In genomic region chr10:72108004-72108370, GRCh38 we compare ENCODE assay signal across 8 cellular contexts. TPM values are rescaled to one million over a fixed set of nuclear protein-coding genes. Genes with fewer than 3 reads are reported as not detected.
A peak's percentile ranks its signal among the peaks of the same experiment; 100 is the strongest.
DNase-seq lines count a peak whose midpoint lies in the region; ATAC-seq and TF ChIP-seq lines count a peak whose summit lies in the region.
"Not testable (repeated sequence)": the region's sequence is repeated elsewhere in the genome, so short reads cannot be mapped to it uniquely, and the experiment has no call there.

No MANE protein-coding gene starts in this region.

- ATAC-seq in activated T-cell treated with anti-CD3 and anti-CD28 coated beads, Interleukin-2, amount 50 U/mL, for 4 hours: not testable (repeated sequence)
- peak; percentile 30 for ATAC-seq in activated naive CD8-positive, alpha-beta T cell treated with anti-CD3 and anti-CD28 coated beads, Interleukin-2, amount 10 ng/mL, durations not matched to agents 7 days and 5 days (ENCODE audit: low read depth)
- ATAC-seq in naive thymus-derived CD8-positive, alpha-beta T cell: peak; percentile 11 to 33

- 97 to 99% methylated on average over 3 of the region's 3 CpGs for WGBS in thyroid gland, 2 donors

- peak overlapping the region in 5 of 7 donors; percentile 64 to 82 (median 78) for H3K4me3 Mint-ChIP-seq in CD8-positive, alpha-beta memory T cell
- H3K4me3 Mint-ChIP-seq in activated T-cell treated with anti-CD3 and anti-CD28 coated beads, Interleukin-2, amount 50 U/mL, for 4 hours: peak overlapping the region; percentile 66
- H3K4me3 Mint-ChIP-seq in activated naive CD8-positive, alpha-beta T cell treated with anti-CD3 and anti-CD28 coated beads, Interleukin-2, amount 10 ng/mL, durations not matched to agents 7 days and 5 days: peak overlapping the region; percentile 70
- H3K4me3 Mint-ChIP-seq in naive thymus-derived CD8-positive, alpha-beta T cell: peak overlapping the region; percentile 60 to 87 (median 75)

- H3K9me2 ChIP-seq in OCI-LY7 (ENCODE audit: insufficient read depth, low read length): not testable (repeated sequence)

- not testable (repeated sequence) for H3K27ac ChIP-seq in CD8-positive, alpha-beta memory T cell (ENCODE audit: low read depth, low read length); OCI-LY7 (ENCODE audit: low read depth, low read length, poor library complexity, severe bottlenecking)
- H3K27ac ChIP-seq in VCaP (peak overlapping the region; percentile 26; the same call in 1 of the 2 replicates), cardiac muscle cell (peak overlapping the region; percentile 50), thyroid gland (peak overlapping the region; percentile 84 to 89 (median 86))

- not testable (repeated sequence) for H2AFZ ChIP-seq in OCI-LY7 (ENCODE audit: low read length)

- peaks cover 51 to 61% (median 60%) of the 10 kb centered on the region in 3 donors for H3K4me1 Mint-ChIP-seq in CD8-positive, alpha-beta memory T cell
- peaks cover 72% of the 10 kb centered on the region for H3K4me1 Mint-ChIP-seq in activated T-cell treated with anti-CD3 and anti-CD28 coated beads, Interleukin-2, amount 50 U/mL, for 4 hours (ENCODE audit: low read depth)
- H3K4me1 Mint-ChIP-seq in activated naive CD8-positive, alpha-beta T cell treated with anti-CD3 and anti-CD28 coated beads, Interleukin-2, amount 10 ng/mL, durations not matched to agents 7 days and 5 days: peaks cover 62% of the 10 kb centered on the region
- peaks cover 51 to 89% (median 86%) of the 10 kb centered on the region in 4 donors for H3K4me1 Mint-ChIP-seq in naive thymus-derived CD8-positive, alpha-beta T cell

- not testable (repeated sequence) for TF ChIP-seq POLR2A in thyroid gland (IDR thresholded peaks at IDR 0.05)

- not testable (repeated sequence) for H3K36me3 Mint-ChIP-seq in CD8-positive, alpha-beta memory T cell; naive thymus-derived CD8-positive, alpha-beta T cell
- H3K36me3 Mint-ChIP-seq in activated T-cell treated with anti-CD3 and anti-CD28 coated beads, Interleukin-2, amount 50 U/mL, for 4 hours (ENCODE audit: insufficient read depth): peaks cover 10% of the 10 kb centered on the region
- peaks cover 25% of the 10 kb centered on the region for H3K36me3 Mint-ChIP-seq in activated naive CD8-positive, alpha-beta T cell treated with anti-CD3 and anti-CD28 coated beads, Interleukin-2, amount 10 ng/mL, durations not matched to agents 7 days and 5 days

- H3K4me3 ChIP-seq in CD8-positive, alpha-beta memory T cell (ENCODE audit: low read length); OCI-LY7 (ENCODE audit: low read depth, low read length, poor library complexity, severe bottlenecking); cardiac muscle cell; thyroid gland (replicated peaks in 1 of 3): not testable (repeated sequence)

- not testable (repeated sequence) for H3K27me3 ChIP-seq in CD8-positive, alpha-beta memory T cell (ENCODE audit: insufficient read depth, low read length, poor library complexity, severe bottlenecking); cardiac muscle cell; thyroid gland

- intact Hi-C loops in OCI-LY7 (cut with micrococcal nuclease; ENCODE audit: unreplicated experiment); thyroid gland (cut with DNase I): not testable (repeated sequence)

- DNase-seq in CD8-positive, alpha-beta memory T cell; OCI-LY7 (ENCODE audit: low spot score); activated T-cell treated with anti-CD3 and anti-CD28 coated beads, Interleukin-2, amount 50 U/mL, for 4 hours; activated naive CD8-positive, alpha-beta T cell treated with anti-CD3 and anti-CD28 coated beads, Interleukin-2, amount 10 ng/mL, durations not matched to agents 7 days and 5 days; cardiac muscle cell (ENCODE audit: low read depth in 1 of 2, low spot score in 1 of 2); naive thymus-derived CD8-positive, alpha-beta T cell; thyroid gland: not testable (repeated sequence)

- BruUV-seq in OCI-LY7 (replicated peaks; lab: Mats Ljungman, UMichigan): not testable (repeated sequence)

- peak overlapping the region; percentile 43; the same call in 1 of the 2 replicates for H3K4me2 ChIP-seq in OCI-LY7 (ENCODE audit: low read length)

- H3K27ac Mint-ChIP-seq in CD8-positive, alpha-beta memory T cell: peak overlapping the region; percentile 76 to 98 (median 90)
- peak overlapping the region; percentile 79 for H3K27ac Mint-ChIP-seq in activated naive CD8-positive, alpha-beta T cell treated with anti-CD3 and anti-CD28 coated beads, Interleukin-2, amount 10 ng/mL, durations not matched to agents 7 days and 5 days
- H3K27ac Mint-ChIP-seq in naive thymus-derived CD8-positive, alpha-beta T cell: peak overlapping the region; percentile 81 to 95 (median 91)

- not testable (repeated sequence) for H3K9me3 Mint-ChIP-seq in CD8-positive, alpha-beta memory T cell; activated T-cell treated with anti-CD3 and anti-CD28 coated beads, Interleukin-2, amount 50 U/mL, for 4 hours; activated naive CD8-positive, alpha-beta T cell treated with anti-CD3 and anti-CD28 coated beads, Interleukin-2, amount 10 ng/mL, durations not matched to agents 7 days and 5 days; naive thymus-derived CD8-positive, alpha-beta T cell

- H3K79me2 ChIP-seq in OCI-LY7 (ENCODE audit: insufficient read depth, low read depth, low read length): not testable (repeated sequence)

- H3K4me1 ChIP-seq in CD8-positive, alpha-beta memory T cell (ENCODE audit: insufficient read depth, low read length): peaks cover 73% of the 10 kb centered on the region
- H3K4me1 ChIP-seq in OCI-LY7 (ENCODE audit: insufficient read depth, low read length, poor library complexity, severe bottlenecking) (peaks cover 29% of the 10 kb centered on the region), cardiac muscle cell (ENCODE audit: low read depth) (peaks cover 18% of the 10 kb centered on the region), thyroid gland (peaks cover 27 to 34% of the 10 kb centered on the region in 2 donors)

- TF ChIP-seq CTCF in OCI-LY7 (conservative IDR thresholded peaks at IDR 0.05; ENCODE audit: low read length); VCaP (conservative IDR thresholded peaks at IDR 0.05); cardiac muscle cell (IDR thresholded peaks at IDR 0.05; ENCODE audit: low read depth, low read length); thyroid gland (IDR thresholded peaks at IDR 0.05): not testable (repeated sequence)

- POLR2A ChIA-PET in CD8-positive, alpha-beta memory T cell (lab: Charles Lee): interaction anchor here (1.0 to 1.2 kb wide), 2 partner anchors 21 kb away, joined by 3 to 4 read pairs; no protein-coding TSS in a partner anchor
- POLR2A ChIA-PET in OCI-LY7 (lab: Charles Lee): interaction anchor here (0.9 to 1.4 kb wide), 4 partner anchors 11 to 247 kb away, joined by 3 read pairs; no protein-coding TSS in a partner anchor
- POLR2A ChIA-PET in activated naive CD8-positive, alpha-beta T cell treated with anti-CD3 and anti-CD28 coated beads, Interleukin-2, amount 10 ng/mL, durations not matched to agents 7 days and 5 days (lab: Charles Lee): interaction anchor here (0.6 to 4.0 kb wide), 8 partner anchors 14 to 226 kb away, joined by 3 to 67 read pairs (median 4); partner anchors contain the start of gene SPOCK2
- POLR2A ChIA-PET in naive thymus-derived CD8-positive, alpha-beta T cell (lab: Charles Lee): interaction anchor here (0.6 to 9.5 kb wide), 20 partner anchors 9 to 381 kb away, joined by 3 to 208 read pairs (median 5); partner anchors contain the start of genes ANAPC16, ASCC1 and SPOCK2

- H3K9me3 ChIP-seq in CD8-positive, alpha-beta memory T cell (ENCODE audit: low read length); OCI-LY7 (ENCODE audit: low read length); cardiac muscle cell (ENCODE audit: low read depth); thyroid gland: not testable (repeated sequence)

- CTCF ChIA-PET in CD8-positive, alpha-beta memory T cell (lab: Charles Lee): interaction anchor here (0.6 to 2.1 kb wide), 9 partner anchors 18 to 224 kb away, joined by 3 to 6 read pairs (median 5); no protein-coding TSS in a partner anchor
- CTCF ChIA-PET in OCI-LY7 (lab: Charles Lee; ENCODE audit: unreplicated experiment): interaction anchor here (0.5 to 1.2 kb wide), 2 partner anchors 18 to 292 kb away, joined by 3 to 5 read pairs; no protein-coding TSS in a partner anchor

- H4K20me1 ChIP-seq in OCI-LY7 (ENCODE audit: insufficient read depth, low read length): not testable (repeated sequence)

- not testable (repeated sequence) for H3K36me3 ChIP-seq in CD8-positive, alpha-beta memory T cell (ENCODE audit: insufficient read depth, low read length); OCI-LY7 (ENCODE audit: insufficient read depth, low read length); cardiac muscle cell; thyroid gland

- H3K27me3 Mint-ChIP-seq in CD8-positive, alpha-beta memory T cell; activated T-cell treated with anti-CD3 and anti-CD28 coated beads, Interleukin-2, amount 50 U/mL, for 4 hours (ENCODE audit: low read depth); activated naive CD8-positive, alpha-beta T cell treated with anti-CD3 and anti-CD28 coated beads, Interleukin-2, amount 10 ng/mL, durations not matched to agents 7 days and 5 days; naive thymus-derived CD8-positive, alpha-beta T cell: not testable (repeated sequence)

RNA-seq across cellular contexts. Expression of gene SPOCK2, which starts 19.6 kb away (rescaled TPM):
- 10 to 100 TPM; 63.0 to 69.2 TPM for total RNA-seq in CD8-positive, alpha-beta memory T cell
- 202 TPM for polyA plus RNA-seq in CD8-positive, alpha-beta memory T cell
- 0.76 and 2.2 TPM in 2 replicates for total RNA-seq in OCI-LY7 (2014; rRNA removed; shearing (Covaris generic))
- total RNA-seq in OCI-LY7 (2022) (6.3 and 7.5 TPM in 2 replicates), cardiac muscle cell (1.3 and 5.0 TPM in 2 replicates), thyroid gland (10 to 100 TPM in 3 of 4 donors, 1 to 10 TPM in 1; 4.3 to 17.6 (median 13.5) TPM)
- 10 to 100 TPM; 74.7 to 85.7 (median 83.2) TPM for total RNA-seq in activated T-cell treated with anti-CD3 and anti-CD28 coated beads, Interleukin-2, amount 50 U/mL, for 4 hours
- 100 to 1,000 TPM; 370 to 371 TPM for total RNA-seq in activated naive CD8-positive, alpha-beta T cell treated with anti-CD3 and anti-CD28 coated beads, Interleukin-2, amount 10 ng/mL, durations not matched to agents 7 days and 5 days
- 0.85 and 3.9 TPM in 2 replicates for polyA plus RNA-seq in cardiac muscle cell
- 100 to 1,000 TPM; 566 to 578 TPM for total RNA-seq in naive thymus-derived CD8-positive, alpha-beta T cell
- polyA plus RNA-seq in naive thymus-derived CD8-positive, alpha-beta T cell: 100 to 1,000 TPM; 177 to 292 (median 235) TPM

Comparison
In these comparisons a context has a peak if more than half of its experiments do, and no peak if none do; other contexts are left out.
1. RNA of gene SPOCK2, which starts 19.6 kb away (total RNA-seq): 566 to 578 TPM in naive thymus-derived CD8-positive, alpha-beta T cell and 370 to 371 TPM in activated naive CD8-positive, alpha-beta T cell treated with anti-CD3 and anti-CD28 coated beads, Interleukin-2, amount 10 ng/mL, durations not matched to agents 7 days and 5 days; 74.7 to 85.7 TPM in activated T-cell treated with anti-CD3 and anti-CD28 coated beads, Interleukin-2, amount 50 U/mL, for 4 hours, 63.0 to 69.2 TPM in CD8-positive, alpha-beta memory T cell, 4.3 to 17.6 TPM in thyroid gland, 0.76 to 7.5 TPM in OCI-LY7 and 1.3 to 5.0 TPM in cardiac muscle cell; every median in the first group is over 4 times any median in the second.
2. Peak in every context shown above with its lines, with median percentiles within 50 percentile points of each other: H3K27ac Mint-ChIP-seq and H3K4me3 Mint-ChIP-seq.